In genomic region chr3:632571-633170, GRCh38 we compare ENCODE assay signal across 8 cellular contexts.
DNase-seq lines count a peak whose midpoint lies in the region; ATAC-seq, FAIRE-seq and TF ChIP-seq lines count a peak whose summit lies in the region.

No MANE protein-coding gene starts in this region.

- H3K36me3 ChIP-seq in RWPE2 (ENCODE audit: low read depth) (no peaks in the 10 kb centered on the region), endothelial cell of umbilical vein (ENCODE audit: control insufficient read depth in 2 of 2, extremely low read depth in 1 of 2, insufficient read depth in 2 of 2, low read length in 2 of 2) (no peaks in the 10 kb centered on the region)

- no peak overlapping the region for H2AFZ ChIP-seq in endothelial cell of umbilical vein (ENCODE audit: low read depth, low read length)

- TF ChIP-seq CTCF in LNCaP clone FGC (IDR thresholded peaks at IDR 0.05; ENCODE audit: control insufficient read depth, extremely low read depth, insufficient read depth), result peak; percentile 81
- peak; percentile 81 for TF ChIP-seq CTCF in RWPE2 (IDR thresholded peaks at IDR 0.05; ENCODE audit: poor library complexity, severe bottlenecking)
- TF ChIP-seq CTCF in endothelial cell of umbilical vein (IDR thresholded peaks at IDR 0.05; ENCODE audit: extremely low read depth in 1 of 2, insufficient read depth in 1 of 2, low read depth in 1 of 2, low read length in 2 of 2), result peak; percentile 38 to 54
- peak; percentile 86 for TF ChIP-seq CTCF in nephron progenitor cell (IDR thresholded peaks at IDR 0.05)

- dilution Hi-C loops in endothelial cell of umbilical vein (cut with MboI; ENCODE audit: extremely low pct_ligation_motif_present, low sequenced_read_pairs), result no loop called here

- H3K4me3 Mint-ChIP-seq in nephron progenitor cell, result no peak overlapping the region

- no peaks in the 10 kb centered on the region for H3K36me3 Mint-ChIP-seq in nephron progenitor cell (ENCODE audit: low read depth)

- no peaks in the 10 kb centered on the region for H3K9me3 ChIP-seq in RWPE2 (ENCODE audit: severe bottlenecking)
- no peaks in the 10 kb centered on the region for H3K9me3 ChIP-seq in endothelial cell of umbilical vein (replicated peaks; ENCODE audit: control insufficient read depth, insufficient read depth, low read length)

- POLR2A ChIA-PET in endothelial cell of umbilical vein (lab: Charles Lee), result no interaction called here

- H3K27me3 ChIP-seq in RWPE2 (ENCODE audit: insufficient read depth, poor library complexity, severe bottlenecking) (no peaks in the 10 kb centered on the region), endothelial cell of umbilical vein (ENCODE audit: control insufficient read depth in 2 of 2, insufficient read depth in 2 of 2, low read length in 2 of 2) (no peaks in the 10 kb centered on the region)

- H3K79me2 ChIP-seq in endothelial cell of umbilical vein (ENCODE audit: control insufficient read depth, insufficient read depth, low read length), result no peaks in the 10 kb centered on the region

- CTCF ChIA-PET in endothelial cell of umbilical vein (lab: Charles Lee), result no interaction called here

- H3K4me1 ChIP-seq in RWPE2 (ENCODE audit: insufficient read depth, poor library complexity, severe bottlenecking) (no peaks in the 10 kb centered on the region), endothelial cell of umbilical vein (ENCODE audit: control insufficient read depth, extremely low read depth, insufficient read depth, low read length) (no peaks in the 10 kb centered on the region)

- H3K4me1 Mint-ChIP-seq in nephron progenitor cell, result no peaks in the 10 kb centered on the region

- no peaks in the 10 kb centered on the region for H3K9me3 Mint-ChIP-seq in nephron progenitor cell

- ATAC-seq in GM21529 (IDR thresholded peaks at IDR 0.05; ENCODE audit: unreplicated experiment) (peak; percentile 80), RWPE2 (ENCODE audit: low read depth) (peak; percentile 41; the same call in 2 of the 3 replicates), HG02884 (IDR thresholded peaks at IDR 0.05; ENCODE audit: unreplicated experiment) (no peak)

- H3K9me1 ChIP-seq in endothelial cell of umbilical vein (replicated peaks; ENCODE audit: control insufficient read depth, extremely low read depth, insufficient read depth, low read length), result no peaks in the 10 kb centered on the region

- peak; percentile 54 for DNase-seq in activated CD8-positive, alpha-beta memory T cell treated with anti-CD3 and anti-CD28 coated beads, Interleukin-2, amount 50 U/mL, for 48 hours
- DNase-seq in activated CD8-positive, alpha-beta memory T cell treated with anti-CD3 and anti-CD28 coated beads, Interleukin-2, amount 50 U/mL, for 4 hours, result no peak
- peak; percentile 46 for DNase-seq in LNCaP clone FGC (ENCODE audit: low read depth)
- no peak for DNase-seq in RWPE2 (ENCODE audit: low spot score)
- peak; percentile 26 for DNase-seq in endothelial cell of umbilical vein (ENCODE audit: low read depth, low spot score)
- DNase-seq in nephron progenitor cell, result peak; percentile 75

- H3K27ac Mint-ChIP-seq in nephron progenitor cell, result no peak overlapping the region

- no peaks in the 10 kb centered on the region for H4K20me1 ChIP-seq in endothelial cell of umbilical vein (replicated peaks; ENCODE audit: control insufficient read depth, extremely low read depth, insufficient read depth, low read length)

- H3K9ac ChIP-seq in endothelial cell of umbilical vein (replicated peaks; ENCODE audit: extremely low read depth, insufficient read depth, low read length), result no peak overlapping the region

- BruUV-seq in endothelial cell of umbilical vein (replicated peaks; lab: Mats Ljungman, UMichigan), result no TSS peak

- peaks cover 7% of the 10 kb centered on the region for H3K27me3 Mint-ChIP-seq in nephron progenitor cell (ENCODE audit: low read depth, poor library complexity)

- TF ChIP-seq POLR2A in endothelial cell of umbilical vein (IDR thresholded peaks at IDR 0.05; ENCODE audit: low read depth, low read length), result no peak

- no peak overlapping the region for H3K4me2 ChIP-seq in endothelial cell of umbilical vein (ENCODE audit: insufficient read depth, low read length)

- FAIRE-seq in endothelial cell of umbilical vein (lab: Jason Lieb, UNC), result peak; percentile 68

- H3K27ac ChIP-seq in RWPE2 (ENCODE audit: poor library complexity, severe bottlenecking), result no peak overlapping the region
- H3K27ac ChIP-seq in endothelial cell of umbilical vein (ENCODE audit: insufficient read depth, low read depth, low read length), result no peak overlapping the region

- intact Hi-C loops in endothelial cell of umbilical vein (cut with micrococcal nuclease), result loop anchor here (5.0 kb wide), 1 partner anchor 1525 kb away; no protein-coding TSS in a partner anchor

- H3K4me3 ChIP-seq in LNCaP clone FGC (ENCODE audit: low read depth, low read length), result no peak overlapping the region
- H3K4me3 ChIP-seq in RWPE2 (ENCODE audit: severe bottlenecking), result no peak overlapping the region
- no peak overlapping the region for H3K4me3 ChIP-seq in endothelial cell of umbilical vein (replicated peaks in 1 of 3; ENCODE audit: insufficient read depth in 1 of 3, low read depth in 1 of 3, low read length in 3 of 3)

TF ChIP-seq in endothelial cell of umbilical vein, 7 proteins besides CTCF, POLR2A, EP300 and RAD21:
- TF ChIP-seq EZH2 (IDR thresholded peaks at IDR 0.05; ENCODE audit: borderline replicate concordance, low read depth, low read length, severe bottlenecking), result no peak
- TF ChIP-seq JUN (IDR thresholded peaks at IDR 0.05; ENCODE audit: borderline replicate concordance, insufficient read depth, insufficient read length, low read depth), result no peak
- TF ChIP-seq GATA2 (IDR thresholded peaks at IDR 0.05; ENCODE audit: insufficient read depth, insufficient read length, low read depth, low read length), result no peak
- no peak for TF ChIP-seq FOS (IDR thresholded peaks at IDR 0.05; ENCODE audit: borderline replicate concordance, insufficient read depth, low read length)
- no peak for TF ChIP-seq POLR2AphosphoS5 (IDR thresholded peaks at IDR 0.05; ENCODE audit: insufficient read depth, low read depth, low read length)
- no peak for TF ChIP-seq MAX (IDR thresholded peaks at IDR 0.05; ENCODE audit: insufficient read depth, insufficient read length)
- TF ChIP-seq MYC (IDR thresholded peaks at IDR 0.05; ENCODE audit: low read depth, low read length), result no peak

Comparison
In these comparisons a context has a peak if more than half of its experiments do, and no peak if none do; other contexts are left out.
1. DNase-seq: peak in activated CD8-positive, alpha-beta memory T cell treated with anti-CD3 and anti-CD28 coated beads, Interleukin-2, amount 50 U/mL, for 48 hours (single experiment), LNCaP clone FGC (single experiment), endothelial cell of umbilical vein (single experiment) and nephron progenitor cell (single experiment); none in activated CD8-positive, alpha-beta memory T cell treated with anti-CD3 and anti-CD28 coated beads, Interleukin-2, amount 50 U/mL, for 4 hours (single experiment) and RWPE2 (single experiment).
2. Peak in every context shown above with its lines, with median percentiles within 50 percentile points of each other: CTCF ChIP-seq.